Comparison of ENCODE assay signal across 8 cellular contexts in the genomic region with DNA sequence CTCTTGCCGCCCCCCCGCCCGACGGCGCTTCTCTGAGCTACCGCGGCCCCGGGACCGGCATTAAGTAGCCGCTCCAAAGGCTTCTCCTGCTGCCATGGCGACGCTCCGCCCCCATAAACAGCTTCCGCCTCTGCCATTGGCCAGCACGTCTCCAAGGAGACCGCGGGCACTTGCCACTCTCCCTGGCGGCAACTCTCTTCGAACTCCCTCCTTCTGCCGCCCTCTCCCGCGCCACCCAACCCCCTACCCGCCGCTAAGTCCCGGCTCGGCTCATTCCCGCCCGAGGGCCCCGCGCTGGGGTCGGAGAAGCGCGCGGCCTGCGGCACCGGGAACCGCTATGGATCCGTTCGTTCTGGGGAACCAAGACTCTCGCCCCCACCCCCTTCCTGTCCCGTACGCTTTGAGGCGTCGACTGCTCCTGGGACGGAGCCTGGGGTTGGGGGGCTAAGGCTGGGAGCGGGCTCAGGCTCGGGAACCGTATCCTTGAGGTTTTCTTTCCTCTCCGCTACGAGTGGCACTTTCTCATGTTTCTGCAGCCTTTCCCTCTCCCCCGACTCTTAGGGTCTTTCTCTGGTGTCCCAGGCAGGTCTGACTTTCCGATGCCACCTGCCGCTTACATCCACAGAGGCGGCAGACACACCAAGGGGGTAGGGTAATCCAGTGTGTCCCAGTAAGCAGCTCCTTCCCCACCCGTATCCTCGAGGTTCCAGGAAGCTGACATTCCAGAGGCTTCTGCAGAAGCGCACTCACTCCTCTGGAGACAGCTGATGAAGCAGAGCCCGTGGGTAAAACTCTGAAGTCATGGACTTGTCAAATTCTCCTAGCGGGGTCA. TPM values are rescaled to one million over a fixed set of nuclear protein-coding genes. Genes with fewer than 3 reads are reported as not detected.
DNase-seq lines count a peak whose midpoint lies in the region; ATAC-seq and TF ChIP-seq lines count a peak whose summit lies in the region.

A gene with protein sequence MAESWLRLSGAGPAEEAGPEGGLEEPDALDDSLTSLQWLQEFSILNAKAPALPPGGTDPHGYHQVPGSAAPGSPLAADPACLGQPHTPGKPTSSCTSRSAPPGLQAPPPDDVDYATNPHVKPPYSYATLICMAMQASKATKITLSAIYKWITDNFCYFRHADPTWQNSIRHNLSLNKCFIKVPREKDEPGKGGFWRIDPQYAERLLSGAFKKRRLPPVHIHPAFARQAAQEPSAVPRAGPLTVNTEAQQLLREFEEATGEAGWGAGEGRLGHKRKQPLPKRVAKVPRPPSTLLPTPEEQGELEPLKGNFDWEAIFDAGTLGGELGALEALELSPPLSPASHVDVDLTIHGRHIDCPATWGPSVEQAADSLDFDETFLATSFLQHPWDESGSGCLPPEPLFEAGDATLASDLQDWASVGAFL (minus strand): TSS at position 34 of the 832 bp plus-strand sequence. CDS start 850 bp downstream, outside the sequence.

- H3K9me3 Mint-ChIP-seq in CD4-positive, alpha-beta T cell = no peaks in the 10 kb centered on the region
- H3K9me3 Mint-ChIP-seq in activated T-helper 17 cell treated with anti-CD3 and anti-CD28 coated beads, Interleukin-2, amount 50 U/mL, for 72 hours = no peaks in the 10 kb centered on the region
- H3K9me3 Mint-ChIP-seq in natural killer cell treated with Interleukin-12 subunit alpha and Interleukin-12 subunit beta and Interleukin-15 and Interleukin-18, amount 100 ng/mL, for 72 hours = no peaks in the 10 kb centered on the region
- no peaks in the 10 kb centered on the region for H3K9me3 Mint-ChIP-seq in stimulated activated memory B cell treated with anti-CD40 and anti-IgM and Interleukin-4, amounts not matched to agents 10 μg/mL and 1 μg/mL and 100 μg/mL, for 72 hours

- H3K27me3 ChIP-seq in CD4-positive, alpha-beta T cell (ENCODE audit: control insufficient read depth, insufficient read depth, low read length) = peaks cover 8% of the 10 kb centered on the region

- POLR2A ChIA-PET in CD4-positive, alpha-beta T cell (lab: Charles Lee) = interaction anchor here (0.9 to 4.1 kb wide), 13 partner anchors 10 to 265 kb away, joined by 3 to 30 read pairs (median 7); a partner anchor contains a TSS

- peak within 1 kb of the TSS; percentile 87 for H3K4me3 Mint-ChIP-seq in CD4-positive, alpha-beta T cell
- H3K4me3 Mint-ChIP-seq in activated T-helper 17 cell treated with anti-CD3 and anti-CD28 coated beads, Interleukin-2, amount 50 U/mL, for 72 hours = peak within 1 kb of the TSS; percentile 70
- H3K4me3 Mint-ChIP-seq in natural killer cell treated with Interleukin-12 subunit alpha and Interleukin-12 subunit beta and Interleukin-15 and Interleukin-18, amount 100 ng/mL, for 72 hours = peak within 1 kb of the TSS; percentile 74
- peak within 1 kb of the TSS; percentile 74 for H3K4me3 Mint-ChIP-seq in stimulated activated memory B cell treated with anti-CD40 and anti-IgM and Interleukin-4, amounts not matched to agents 10 μg/mL and 1 μg/mL and 100 μg/mL, for 72 hours

- H3K4me1 Mint-ChIP-seq in CD4-positive, alpha-beta T cell (ENCODE audit: low read depth) = peaks cover 60% of the 10 kb centered on the region
- H3K4me1 Mint-ChIP-seq in activated T-helper 17 cell treated with anti-CD3 and anti-CD28 coated beads, Interleukin-2, amount 50 U/mL, for 72 hours = peaks cover 29% of the 10 kb centered on the region
- peaks cover 44 to 47% of the 10 kb centered on the region in 2 donors for H3K4me1 Mint-ChIP-seq in natural killer cell treated with Interleukin-12 subunit alpha and Interleukin-12 subunit beta and Interleukin-15 and Interleukin-18, amount 100 ng/mL, for 72 hours (ENCODE audit: low read depth in 2 of 2)
- peaks cover 60% of the 10 kb centered on the region for H3K4me1 Mint-ChIP-seq in stimulated activated memory B cell treated with anti-CD40 and anti-IgM and Interleukin-4, amounts not matched to agents 10 μg/mL and 1 μg/mL and 100 μg/mL, for 72 hours

- H3K36me3 Mint-ChIP-seq in CD4-positive, alpha-beta T cell (ENCODE audit: low read depth) = no peaks in the 10 kb centered on the region
- no peaks in the 10 kb centered on the region for H3K36me3 Mint-ChIP-seq in activated T-helper 17 cell treated with anti-CD3 and anti-CD28 coated beads, Interleukin-2, amount 50 U/mL, for 72 hours (ENCODE audit: low read depth)
- no peaks in the 10 kb centered on the region for H3K36me3 Mint-ChIP-seq in natural killer cell treated with Interleukin-12 subunit alpha and Interleukin-12 subunit beta and Interleukin-15 and Interleukin-18, amount 100 ng/mL, for 72 hours
- H3K36me3 Mint-ChIP-seq in stimulated activated memory B cell treated with anti-CD40 and anti-IgM and Interleukin-4, amounts not matched to agents 10 μg/mL and 1 μg/mL and 100 μg/mL, for 72 hours = no peaks in the 10 kb centered on the region

- DNase-seq in CD4-positive, alpha-beta T cell = peak; percentile 83 to 95 (median 88)
- peak; percentile 78 for DNase-seq in LNCaP clone FGC (ENCODE audit: low read depth)
- DNase-seq in RPMI8226 = peak; percentile 92
- DNase-seq in fibroblast of the aortic adventitia (ENCODE audit: low read depth) = peak; percentile 64
- DNase-seq in natural killer cell treated with Interleukin-12 subunit alpha and Interleukin-12 subunit beta and Interleukin-15 and Interleukin-18, amount 100 ng/mL, for 72 hours (ENCODE audit: low spot score) = peak; percentile 93

- peaks cover 10% of the 10 kb centered on the region for H3K27me3 Mint-ChIP-seq in CD4-positive, alpha-beta T cell
- H3K27me3 Mint-ChIP-seq in activated T-helper 17 cell treated with anti-CD3 and anti-CD28 coated beads, Interleukin-2, amount 50 U/mL, for 72 hours = peaks cover 6% of the 10 kb centered on the region
- peaks cover 0 to 4% of the 10 kb centered on the region in 2 donors for H3K27me3 Mint-ChIP-seq in natural killer cell treated with Interleukin-12 subunit alpha and Interleukin-12 subunit beta and Interleukin-15 and Interleukin-18, amount 100 ng/mL, for 72 hours
- peaks cover 42% of the 10 kb centered on the region for H3K27me3 Mint-ChIP-seq in stimulated activated memory B cell treated with anti-CD40 and anti-IgM and Interleukin-4, amounts not matched to agents 10 μg/mL and 1 μg/mL and 100 μg/mL, for 72 hours

- no peaks in the 10 kb centered on the region for H3K9me3 ChIP-seq in CD4-positive, alpha-beta T cell (ENCODE audit: control insufficient read depth, low read length)

- intact Hi-C loops in CD4-positive, alpha-beta T cell (cut with DNase I, micrococcal nuclease) = loop anchor here (1.0 to 5.0 kb wide), 3 partner anchors 41 to 126 kb away; a partner anchor contains a TSS

- peak within 1 kb of the TSS; percentile 97 for H3K27ac Mint-ChIP-seq in CD4-positive, alpha-beta T cell
- no peak within 1 kb of the TSS for H3K27ac Mint-ChIP-seq in activated T-helper 17 cell treated with anti-CD3 and anti-CD28 coated beads, Interleukin-2, amount 50 U/mL, for 72 hours
- peak within 1 kb of the TSS; percentile 79 to 99 for H3K27ac Mint-ChIP-seq in natural killer cell treated with Interleukin-12 subunit alpha and Interleukin-12 subunit beta and Interleukin-15 and Interleukin-18, amount 100 ng/mL, for 72 hours
- H3K27ac Mint-ChIP-seq in stimulated activated memory B cell treated with anti-CD40 and anti-IgM and Interleukin-4, amounts not matched to agents 10 μg/mL and 1 μg/mL and 100 μg/mL, for 72 hours = no peak within 1 kb of the TSS

- ATAC-seq in CD4-positive, alpha-beta T cell (ENCODE audit: poor library complexity) = peak; percentile 64
- peak; percentile 51 for ATAC-seq in GM21526 (IDR thresholded peaks at IDR 0.05; ENCODE audit: low FRiP score, unreplicated experiment)
- peak; percentile 89 for ATAC-seq in activated T-helper 17 cell treated with anti-CD3 and anti-CD28 coated beads, Interleukin-2, amount 50 U/mL, for 72 hours (replicated peaks)
- peak; percentile 86 to 92 for ATAC-seq in natural killer cell treated with Interleukin-12 subunit alpha and Interleukin-12 subunit beta and Interleukin-15 and Interleukin-18, amount 100 ng/mL, for 72 hours
- ATAC-seq in stimulated activated memory B cell treated with anti-CD40 and anti-IgM and Interleukin-4, amounts not matched to agents 10 μg/mL and 1 μg/mL and 100 μg/mL, for 72 hours = peak; percentile 81

- H3K27ac ChIP-seq in CD4-positive, alpha-beta T cell (ENCODE audit: low read depth, low read length) = no peak within 1 kb of the TSS

- no peak for TF ChIP-seq CTCF in CD4-positive, alpha-beta T cell (IDR thresholded peaks at IDR 0.05)
- TF ChIP-seq CTCF in LNCaP clone FGC (IDR thresholded peaks at IDR 0.05; ENCODE audit: control insufficient read depth, extremely low read depth, insufficient read depth) (no peak), fibroblast of the aortic adventitia (IDR thresholded peaks at IDR 0.05; ENCODE audit: insufficient read depth, low read length) (no peak)

- H3K4me3 ChIP-seq in LNCaP clone FGC (ENCODE audit: low read depth, low read length) = peak within 1 kb of the TSS; percentile 50
- peak within 1 kb of the TSS; percentile 52 for H3K4me3 ChIP-seq in fibroblast of the aortic adventitia (ENCODE audit: low read depth, low read length)

- CTCF ChIA-PET in CD4-positive, alpha-beta T cell (lab: Charles Lee) = interaction anchor here (0.6 to 3.2 kb wide), 8 partner anchors 11 to 138 kb away, joined by 3 to 17 read pairs (median 5); no protein-coding TSS in a partner anchor

RNA-seq across cellular contexts. Expression of the gene that starts here (rescaled TPM):
- total RNA-seq in CD4-positive, alpha-beta T cell = under 1 TPM; 0.63 to 0.89 TPM
- under 1 TPM in 1 of 2 donors, not detected in 1; 0.15 TPM for total RNA-seq in activated T-helper 17 cell treated with anti-CD3 and anti-CD28 coated beads, Interleukin-2, amount 50 U/mL, for 72 hours
- total RNA-seq in fibroblast of the aortic adventitia (ENCODE audit: low replicate concordance) = not detected in 2 replicates
- under 1 TPM; 0.48 to 0.95 TPM for total RNA-seq in natural killer cell treated with Interleukin-12 subunit alpha and Interleukin-12 subunit beta and Interleukin-15 and Interleukin-18, amount 100 ng/mL, for 72 hours

Comparison
In these comparisons a context has a peak if more than half of its experiments do, and no peak if none do; other contexts are left out.
1. Peak in DNase-seq and ATAC-seq in CD4-positive, alpha-beta T cell; RNA of the gene not detected or under 1 TPM.
2. Peak in ATAC-seq in activated T-helper 17 cell treated with anti-CD3 and anti-CD28 coated beads, Interleukin-2, amount 50 U/mL, for 72 hours; RNA of the gene not detected or under 1 TPM.
3. Peak in DNase-seq and H3K4me3 ChIP-seq in fibroblast of the aortic adventitia; RNA of the gene not detected or under 1 TPM.
4. Peak in DNase-seq and ATAC-seq in natural killer cell treated with Interleukin-12 subunit alpha and Interleukin-12 subunit beta and Interleukin-15 and Interleukin-18, amount 100 ng/mL, for 72 hours; RNA of the gene not detected or under 1 TPM.
5. H3K27ac Mint-ChIP-seq: peak in CD4-positive, alpha-beta T cell (single experiment) and natural killer cell treated with Interleukin-12 subunit alpha and Interleukin-12 subunit beta and Interleukin-15 and Interleukin-18, amount 100 ng/mL, for 72 hours (2 of 2); none in activated T-helper 17 cell treated with anti-CD3 and anti-CD28 coated beads, Interleukin-2, amount 50 U/mL, for 72 hours (single experiment) and stimulated activated memory B cell treated with anti-CD40 and anti-IgM and Interleukin-4, amounts not matched to agents 10 μg/mL and 1 μg/mL and 100 μg/mL, for 72 hours (single experiment).
6. Peak in every context shown above with its lines, with median percentiles within 50 percentile points of each other: ATAC-seq, DNase-seq and H3K4me3 Mint-ChIP-seq.